In genomic region chr17:40561294-40561870, GRCh38 we compare ENCODE assay signal across 10 cellular contexts. TPM values are rescaled to one million over a fixed set of nuclear protein-coding genes. Genes with fewer than 3 reads are reported as not detected.
A peak's percentile ranks its signal among the peaks of the same experiment; 100 is the strongest.
DNase-seq lines count a peak whose midpoint lies in the region; ATAC-seq and TF ChIP-seq lines count a peak whose summit lies in the region.
"Had no signal": no experiment of that assay in that cellular context is flagged by ENCODE, and none has a peak within 500 bp of the region (broad histone marks: within the 10 kb centered on the region; RNA-seq: fewer than 3 reads in every experiment).

No MANE protein-coding gene starts in this region.

- H3K4me1 ChIP-seq in OCI-LY3 (ENCODE audit: low read length): peaks cover 56% of the 10 kb centered on the region
- H3K4me1 ChIP-seq in osteoblast (ENCODE audit: insufficient read depth, low read length): peaks cover 36% of the 10 kb centered on the region
- H3K4me1 ChIP-seq in upper lobe of right lung: peaks cover 26% of the 10 kb centered on the region
- peaks cover 39% of the 10 kb centered on the region for H3K4me1 ChIP-seq in testis

- H3K27ac ChIP-seq in OCI-LY3 (ENCODE audit: low read length) (peak overlapping the region; percentile 99), osteoblast (ENCODE audit: low read depth, low read length) (peak overlapping the region; percentile 94), upper lobe of right lung (no peak overlapping the region), testis (no peak overlapping the region)

- H4K20me1 ChIP-seq in OCI-LY3 (ENCODE audit: insufficient read depth, low read length): peaks cover 72% of the 10 kb centered on the region
- no peaks in the 10 kb centered on the region for H4K20me1 ChIP-seq in osteoblast (ENCODE audit: insufficient read depth, low read length)

- H3K27me3 ChIP-seq in OCI-LY3 (ENCODE audit: low read depth, low read length) (no peaks in the 10 kb centered on the region), osteoblast (ENCODE audit: insufficient read depth, low read length) (peaks cover 3% of the 10 kb centered on the region), upper lobe of right lung (no peaks in the 10 kb centered on the region), testis (no peaks in the 10 kb centered on the region)

- H3K9me3 ChIP-seq in OCI-LY3 (ENCODE audit: insufficient read depth, low read length) (no peaks in the 10 kb centered on the region), osteoblast (ENCODE audit: low read depth, low read length) (no peaks in the 10 kb centered on the region), upper lobe of right lung (no peaks in the 10 kb centered on the region), testis (no peaks in the 10 kb centered on the region)

- H3K36me3 ChIP-seq in OCI-LY3 (replicated peaks; ENCODE audit: low read depth, low read length) (peaks cover 85% of the 10 kb centered on the region), osteoblast (ENCODE audit: insufficient read depth, low read length) (no peaks in the 10 kb centered on the region), upper lobe of right lung (no peaks in the 10 kb centered on the region), testis (ENCODE audit: low read depth, missing control alignments) (no peaks in the 10 kb centered on the region)

- H2AFZ ChIP-seq in OCI-LY3 (ENCODE audit: low read depth, low read length) (no peak overlapping the region), osteoblast (ENCODE audit: low read length) (peak overlapping the region; percentile 39)

- no peak for TF ChIP-seq CTCF in OCI-LY3 (IDR thresholded peaks at IDR 0.05; ENCODE audit: low read depth, low read length)
- no peak for TF ChIP-seq CTCF in osteoblast (IDR thresholded peaks at IDR 0.05; ENCODE audit: extremely low read depth, low read depth, low read length)
- TF ChIP-seq CTCF in upper lobe of right lung (IDR thresholded peaks at IDR 0.05): no peak
- TF ChIP-seq CTCF in testis (IDR thresholded peaks at IDR 0.05): no peak

- ATAC-seq in GM18867 (IDR thresholded peaks at IDR 0.05; ENCODE audit: unreplicated experiment) (peak; percentile 27), HG02623 (IDR thresholded peaks at IDR 0.05; ENCODE audit: unreplicated experiment) (peak; percentile 15), upper lobe of right lung (no peak)

- peak; percentile 55 for DNase-seq in osteoblast (ENCODE audit: insufficient read length, low spot score, missing footprints)
- DNase-seq in upper lobe of right lung: no peak
- DNase-seq in NCI-H524 (lab: John Stamatoyannopoulos, UW): no peak
- no peak for DNase-seq in testis

- intact Hi-C loops in upper lobe of right lung (cut with DNase I): no loop called here
- intact Hi-C loops in testis (cut with DNase I; ENCODE audit: low total_unique reads): no loop called here

- H3K4me2 ChIP-seq in OCI-LY3 (ENCODE audit: low read length) (peak overlapping the region; percentile 94), osteoblast (ENCODE audit: insufficient read depth, low read length) (peak overlapping the region; percentile 74)

- H3K79me2 ChIP-seq in OCI-LY3 (ENCODE audit: low read length) (peaks cover 98% of the 10 kb centered on the region), osteoblast (ENCODE audit: insufficient read depth, low read length) (no peaks in the 10 kb centered on the region)

- WGBS in testis, 2 donors: 94 to 96% methylated on average over 3 of the region's 3 CpGs

- H3K9ac ChIP-seq in OCI-LY3 (ENCODE audit: low read length): peak overlapping the region; percentile 99

- peak overlapping the region; percentile 98 for H3K4me3 ChIP-seq in OCI-LY3 (ENCODE audit: low read length)
- H3K4me3 ChIP-seq in osteoblast (ENCODE audit: insufficient read depth, low read length): peak overlapping the region; percentile 42
- no peak overlapping the region for H3K4me3 ChIP-seq in upper lobe of right lung
- H3K4me3 ChIP-seq in testis: no peak overlapping the region

- no peak for TF ChIP-seq POLR2A in testis (IDR thresholded peaks at IDR 0.05)

RNA-seq across cellular contexts. Expression of gene CCR7, which starts 3.9 kb away (rescaled TPM):
- total RNA-seq in osteoblast: not detected in 2 replicates
- 1.1 TPM for total RNA-seq in upper lobe of right lung
- 1 to 10 TPM in 1 of 2 donors, under 1 TPM in 1; 0.87 to 1.3 TPM for total RNA-seq in testis
- 1.5 TPM for polyA plus RNA-seq in testis (ENCODE audit: insufficient read depth, low read depth, low replicate concordance)
- total RNA-seq: fibroblast of villous mesenchyme, NCI-H460, renal cortical epithelial cell had no signal

RNA-seq across cellular contexts. Expression of gene TNS4, which starts 60.0 kb away (rescaled TPM):
- total RNA-seq in osteoblast (under 0.01 and 0.29 TPM in 2 replicates), upper lobe of right lung (0.78 TPM), testis (under 1 TPM; 0.12 to 0.16 TPM)
- polyA plus RNA-seq in testis (ENCODE audit: insufficient read depth, low read depth, low replicate concordance): 0.09 TPM
- total RNA-seq: fibroblast of villous mesenchyme had no signal

Comparison
In these comparisons a context has a peak if more than half of its experiments do, and no peak if none do; other contexts are left out.
1. H3K27ac ChIP-seq: peak in OCI-LY3 (single experiment) and osteoblast (single experiment); none in upper lobe of right lung (single experiment) and testis (0 of 2).
2. H3K4me3 ChIP-seq: peak in OCI-LY3 (single experiment) and osteoblast (single experiment); none in upper lobe of right lung (single experiment) and testis (0 of 2).